24 cellular contexts compared by ENCODE assay signal in the genomic region with DNA sequence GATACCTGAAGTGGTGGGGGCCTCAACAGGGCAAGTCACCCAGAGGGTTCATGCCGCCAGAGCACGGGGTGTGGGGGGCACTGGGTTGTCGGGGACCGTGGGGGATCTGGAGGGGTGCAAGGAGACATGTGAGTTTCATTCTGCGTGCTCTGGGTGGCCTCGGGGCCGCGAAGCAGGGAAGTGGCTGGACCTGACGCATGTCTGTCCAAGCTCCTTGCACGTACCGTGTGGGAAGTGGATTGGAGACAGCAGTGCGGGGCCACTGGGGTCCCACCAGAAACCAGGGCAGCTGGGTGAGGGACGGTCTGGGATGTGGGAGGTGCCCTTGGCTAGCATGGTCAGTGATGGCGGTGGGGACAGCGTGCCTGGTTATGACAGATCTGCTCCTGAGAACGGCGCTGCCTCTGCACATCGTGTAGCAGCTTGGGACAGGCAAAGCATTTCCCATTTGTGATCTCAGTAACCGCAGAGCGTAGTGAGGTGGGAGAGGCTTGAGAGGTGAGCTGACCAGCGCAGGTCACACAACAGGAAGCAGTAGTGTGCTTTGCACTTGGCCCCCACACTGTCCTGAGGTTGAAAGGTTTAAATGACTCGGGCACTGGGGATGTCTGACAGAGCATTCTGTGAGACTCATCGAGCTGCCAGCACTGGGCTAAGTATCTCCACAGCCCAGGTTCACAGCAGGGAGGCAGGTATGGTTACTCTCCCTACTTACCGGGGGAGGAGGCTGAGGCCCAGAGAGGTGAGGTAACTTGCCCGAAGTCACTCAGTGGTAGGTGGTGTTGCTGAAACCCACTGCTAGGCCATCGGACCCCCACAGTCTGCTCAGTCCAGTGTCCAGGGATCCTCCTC.
DNase-seq lines count a peak whose midpoint lies in the region; ATAC-seq, FAIRE-seq and TF ChIP-seq lines count a peak whose summit lies in the region.
"Had no signal": no experiment of that assay in that cellular context is flagged by ENCODE, and none has a peak within 500 bp of the region (broad histone marks: within the 10 kb centered on the region; RNA-seq: fewer than 3 reads in every experiment).

No MANE protein-coding gene starts in this region.

- no peaks in the 10 kb centered on the region for H3K27me3 ChIP-seq in astrocyte (ENCODE audit: insufficient read depth, low read length)
- H3K27me3 ChIP-seq in osteoblast (ENCODE audit: insufficient read depth, low read length), result no peaks in the 10 kb centered on the region
- H3K27me3 ChIP-seq: BLaER1 treated with 17β-estradiol and CSF1 and Interleukin-3, amounts not matched to agents 10 nM and 100 nM had no signal

- no peaks in the 10 kb centered on the region for H3K9me3 ChIP-seq in astrocyte (ENCODE audit: insufficient read depth, low read depth, low read length)
- H3K9me3 ChIP-seq in osteoblast (ENCODE audit: low read depth, low read length), result no peaks in the 10 kb centered on the region
- H3K9me3 ChIP-seq: BLaER1 treated with 17β-estradiol and CSF1 and Interleukin-3, amounts not matched to agents 10 nM and 100 nM; Caco-2 had no signal

- no peak for FAIRE-seq in astrocyte (lab: Jason Lieb, UNC)
- FAIRE-seq: endometrium, GM12878 had no signal

- H3K4me1 ChIP-seq in astrocyte (ENCODE audit: insufficient read depth, low read length) (peaks cover 28% of the 10 kb centered on the region), osteoblast (ENCODE audit: insufficient read depth, low read length) (peaks cover 32% of the 10 kb centered on the region)

- no peak for DNase-seq in activated naive CD8-positive, alpha-beta T cell treated with anti-CD3 and anti-CD28 coated beads, Interleukin-2, amount 10 ng/mL, durations not matched to agents 7 days and 5 days
- no peak for DNase-seq in activated naive CD8-positive, alpha-beta T cell treated with anti-CD3 and anti-CD28 coated beads for 36 hours
- DNase-seq in HK-2 (ENCODE audit: unreplicated experiment) (peak; percentile 28), astrocyte (ENCODE audit: low read depth) (no peak), osteoblast (ENCODE audit: insufficient read length, low spot score, missing footprints) (peak; percentile 58), NCI-H1694 treated with DMSO at 0.1 percent for 48 hours (lab: John Stamatoyannopoulos, UW) (no peak), ecto neural progenitor cell (ENCODE audit: low spot score) (no peak)
- DNase-seq: activated CD4-positive, alpha-beta T cell treated with anti-CD3 and anti-CD28 coated beads, Interleukin-2, amount 50 U/mL, for 48 hours; activated effector memory CD4-positive, alpha-beta T cell treated with anti-CD3 and anti-CD28 coated beads, Interleukin-2, amount 50 U/mL, for 16 hours; activated T-cell treated with anti-CD3 and anti-CD28 coated beads for 4 hours; Caco-2; cortex of kidney; naive B cell; NCI-H1092; NCI-H1930; NCI-H526 treated with DMSO at 0.1 percent for 48 hours; stimulated activated CD4-positive, alpha-beta T cell treated with anti-CD3 and anti-CD28 coated beads, Interleukin-4, amount 100 ng/mL, for 1 hour; stimulated activated naive CD8-positive, alpha-beta T cell treated with anti-CD3 and anti-CD28 coated beads, Interleukin-15, Interleukin-2, amounts not matched to agents 100 U/mL and 50 U/mL, for 24 hours had no signal

- H3K27ac ChIP-seq in astrocyte (ENCODE audit: low read depth, low read length), result no peak overlapping the region
- no peak overlapping the region for H3K27ac ChIP-seq in osteoblast (ENCODE audit: low read depth, low read length)
- H3K27ac ChIP-seq: BLaER1 treated with 17β-estradiol and CSF1 and Interleukin-3, amounts not matched to agents 10 nM and 100 nM; SK-N-MC had no signal

- no peaks in the 10 kb centered on the region for H3K9me3 Mint-ChIP-seq in activated naive CD8-positive, alpha-beta T cell treated with anti-CD3 and anti-CD28 coated beads, Interleukin-2, amount 10 ng/mL, durations not matched to agents 7 days and 5 days
- no peaks in the 10 kb centered on the region for H3K9me3 Mint-ChIP-seq in activated naive CD8-positive, alpha-beta T cell treated with anti-CD3 and anti-CD28 coated beads for 36 hours
- peaks cover 3% of the 10 kb centered on the region for H3K9me3 Mint-ChIP-seq in astrocyte (ENCODE audit: unreplicated experiment)
- H3K9me3 Mint-ChIP-seq: naive B cell; T-helper 1 cell treated with Interleukin-12 subunit alpha and Interleukin-12 subunit beta and Interleukin-4 antibody, amounts not matched to agents 30 μg/mL and 1 μg/mL, for 36 hours had no signal

- H3K36me3 ChIP-seq in astrocyte (ENCODE audit: insufficient read depth, low read length) (no peaks in the 10 kb centered on the region), osteoblast (ENCODE audit: insufficient read depth, low read length) (no peaks in the 10 kb centered on the region)

- H2AFZ ChIP-seq in astrocyte (ENCODE audit: low read depth, low read length) (no peak overlapping the region), osteoblast (ENCODE audit: low read length) (no peak overlapping the region)

- peaks cover 25% of the 10 kb centered on the region for H3K36me3 Mint-ChIP-seq in activated naive CD8-positive, alpha-beta T cell treated with anti-CD3 and anti-CD28 coated beads, Interleukin-2, amount 10 ng/mL, durations not matched to agents 7 days and 5 days
- H3K36me3 Mint-ChIP-seq in activated naive CD8-positive, alpha-beta T cell treated with anti-CD3 and anti-CD28 coated beads for 36 hours, result peaks cover 8% of the 10 kb centered on the region
- H3K36me3 Mint-ChIP-seq in astrocyte (ENCODE audit: low read depth, unreplicated experiment), result peaks cover 21% of the 10 kb centered on the region
- H3K36me3 Mint-ChIP-seq: naive B cell had no signal

- peak overlapping the region; percentile 64 for H3K27ac Mint-ChIP-seq in activated naive CD8-positive, alpha-beta T cell treated with anti-CD3 and anti-CD28 coated beads, Interleukin-2, amount 10 ng/mL, durations not matched to agents 7 days and 5 days
- no peak overlapping the region for H3K27ac Mint-ChIP-seq in activated naive CD8-positive, alpha-beta T cell treated with anti-CD3 and anti-CD28 coated beads for 36 hours
- H3K27ac Mint-ChIP-seq in astrocyte (ENCODE audit: unreplicated experiment), result peak overlapping the region; percentile 18
- H3K27ac Mint-ChIP-seq: T-helper 1 cell treated with Interleukin-12 subunit alpha and Interleukin-12 subunit beta and Interleukin-4 antibody, amounts not matched to agents 30 μg/mL and 1 μg/mL, for 36 hours had no signal

- H3K79me2 ChIP-seq in astrocyte (ENCODE audit: insufficient read depth, low read length) (no peaks in the 10 kb centered on the region), osteoblast (ENCODE audit: insufficient read depth, low read length) (no peaks in the 10 kb centered on the region)

- H3K9ac ChIP-seq in astrocyte (ENCODE audit: low read length), result no peak overlapping the region
- H3K9ac ChIP-seq: BLaER1 treated with 17β-estradiol and CSF1 and Interleukin-3, amounts not matched to agents 10 nM and 100 nM had no signal

- no peak overlapping the region for H3K4me2 ChIP-seq in astrocyte (ENCODE audit: low read length)
- no peak overlapping the region for H3K4me2 ChIP-seq in osteoblast (ENCODE audit: insufficient read depth, low read length)

- no peak for ATAC-seq in activated naive CD8-positive, alpha-beta T cell treated with anti-CD3 and anti-CD28 coated beads, Interleukin-2, amount 10 ng/mL, durations not matched to agents 7 days and 5 days (ENCODE audit: low read depth)
- no peak for ATAC-seq in HG03196 (IDR thresholded peaks at IDR 0.05; ENCODE audit: unreplicated experiment)
- ATAC-seq: GM12878; stimulated activated naive CD8-positive, alpha-beta T cell treated with anti-CD3 and anti-CD28 coated beads, Interleukin-15, Interleukin-2, amounts not matched to agents 100 U/mL and 50 U/mL, for 24 hours had no signal

- peaks cover 72% of the 10 kb centered on the region for H3K4me1 Mint-ChIP-seq in activated naive CD8-positive, alpha-beta T cell treated with anti-CD3 and anti-CD28 coated beads, Interleukin-2, amount 10 ng/mL, durations not matched to agents 7 days and 5 days
- H3K4me1 Mint-ChIP-seq in activated naive CD8-positive, alpha-beta T cell treated with anti-CD3 and anti-CD28 coated beads for 36 hours, result peaks cover 32% of the 10 kb centered on the region
- peaks cover 20% of the 10 kb centered on the region for H3K4me1 Mint-ChIP-seq in astrocyte (ENCODE audit: low read depth, unreplicated experiment)

- H4K20me1 ChIP-seq in astrocyte (ENCODE audit: insufficient read depth, low read length) (peaks cover 7% of the 10 kb centered on the region), osteoblast (ENCODE audit: insufficient read depth, low read length) (peaks cover 10% of the 10 kb centered on the region)

- H3K4me3 Mint-ChIP-seq in activated naive CD8-positive, alpha-beta T cell treated with anti-CD3 and anti-CD28 coated beads, Interleukin-2, amount 10 ng/mL, durations not matched to agents 7 days and 5 days, result no peak overlapping the region
- no peak overlapping the region for H3K4me3 Mint-ChIP-seq in activated naive CD8-positive, alpha-beta T cell treated with anti-CD3 and anti-CD28 coated beads for 36 hours
- H3K4me3 Mint-ChIP-seq in astrocyte (ENCODE audit: unreplicated experiment), result no peak overlapping the region
- H3K4me3 Mint-ChIP-seq: naive B cell; T-helper 1 cell treated with Interleukin-12 subunit alpha and Interleukin-12 subunit beta and Interleukin-4 antibody, amounts not matched to agents 30 μg/mL and 1 μg/mL, for 36 hours had no signal

- POLR2A ChIA-PET in activated naive CD8-positive, alpha-beta T cell treated with anti-CD3 and anti-CD28 coated beads, Interleukin-2, amount 10 ng/mL, durations not matched to agents 7 days and 5 days (lab: Charles Lee), result interaction anchor here (0.8 to 4.0 kb wide), 8 partner anchors 10 to 114 kb away, joined by 3 to 17 read pairs (median 4); a partner anchor contains a TSS

- H3K4me3 ChIP-seq in astrocyte (ENCODE audit: insufficient read depth, low read depth, low read length), result no peak overlapping the region
- H3K4me3 ChIP-seq in osteoblast (ENCODE audit: insufficient read depth, low read length), result no peak overlapping the region
- H3K4me3 ChIP-seq: BLaER1 treated with 17β-estradiol and CSF1 and Interleukin-3, amounts not matched to agents 10 nM and 100 nM; GM12878; SK-N-MC had no signal

- TF ChIP-seq CTCF in astrocyte (IDR thresholded peaks at IDR 0.05; ENCODE audit: insufficient read depth, low read depth, low read length), result no peak
- no peak for TF ChIP-seq CTCF in osteoblast (IDR thresholded peaks at IDR 0.05; ENCODE audit: extremely low read depth, low read depth, low read length)

- H3K27me3 Mint-ChIP-seq in activated naive CD8-positive, alpha-beta T cell treated with anti-CD3 and anti-CD28 coated beads, Interleukin-2, amount 10 ng/mL, durations not matched to agents 7 days and 5 days, result no peaks in the 10 kb centered on the region
- H3K27me3 Mint-ChIP-seq in activated naive CD8-positive, alpha-beta T cell treated with anti-CD3 and anti-CD28 coated beads for 36 hours, result no peaks in the 10 kb centered on the region
- peaks cover 3% of the 10 kb centered on the region for H3K27me3 Mint-ChIP-seq in astrocyte (ENCODE audit: low read depth, unreplicated experiment)
- H3K27me3 Mint-ChIP-seq: naive B cell had no signal

Comparison
In these comparisons a context has a peak if more than half of its experiments do, and no peak if none do; other contexts are left out.
1. DNase-seq: peak in HK-2 (single experiment) and osteoblast (single experiment); none in activated naive CD8-positive, alpha-beta T cell treated with anti-CD3 and anti-CD28 coated beads, Interleukin-2, amount 10 ng/mL, durations not matched to agents 7 days and 5 days (single experiment), activated naive CD8-positive, alpha-beta T cell treated with anti-CD3 and anti-CD28 coated beads for 36 hours (single experiment), astrocyte (single experiment), NCI-H1694 treated with DMSO at 0.1 percent for 48 hours (single experiment) and ecto neural progenitor cell (single experiment).